Comparison of ENCODE assay signal across 15 cellular contexts in genomic region chr12:89208661-89209096, GRCh38.
DNase-seq lines count a peak whose midpoint lies in the region; ATAC-seq and TF ChIP-seq lines count a peak whose summit lies in the region.
"Had no signal": no experiment of that assay in that cellular context is flagged by ENCODE, and none has a peak within 500 bp of the region (broad histone marks: within the 10 kb centered on the region; RNA-seq: fewer than 3 reads in every experiment).

No MANE protein-coding gene starts in this region.

- H2AFZ ChIP-seq in DND-41 (ENCODE audit: low read depth, low read length) (peak overlapping the region; percentile 70), neural progenitor cell (replicated peaks) (peak overlapping the region; percentile 83)

- intact Hi-C loops in ascending aorta (cut with DNase I): no loop called here

- H3K27ac ChIP-seq in DND-41 (ENCODE audit: low read length): peak overlapping the region; percentile 65
- H3K27ac ChIP-seq in neural progenitor cell: no peak overlapping the region
- no peak overlapping the region for H3K27ac ChIP-seq in ascending aorta
- H3K27ac ChIP-seq: esophagus muscularis mucosa had no signal

- H3K4me2 ChIP-seq in DND-41 (ENCODE audit: insufficient read depth, low read length): peak overlapping the region; percentile 28
- H3K4me2 ChIP-seq in neural progenitor cell: peak overlapping the region; percentile 16

- no peaks in the 10 kb centered on the region for H3K36me3 ChIP-seq in DND-41 (ENCODE audit: insufficient read depth, low read length)
- H3K36me3 ChIP-seq in neural progenitor cell: no peaks in the 10 kb centered on the region
- H3K36me3 ChIP-seq in ascending aorta: no peaks in the 10 kb centered on the region
- H3K36me3 ChIP-seq: esophagus muscularis mucosa had no signal

- no peaks in the 10 kb centered on the region for H3K9me3 ChIP-seq in DND-41 (ENCODE audit: insufficient read depth, low read length, severe bottlenecking)
- H3K9me3 ChIP-seq in neural progenitor cell (ENCODE audit: low read depth): no peaks in the 10 kb centered on the region
- no peaks in the 10 kb centered on the region for H3K9me3 ChIP-seq in ascending aorta
- H3K9me3 ChIP-seq: esophagus muscularis mucosa, mucosa of descending colon had no signal

- ATAC-seq in DND-41 (ENCODE audit: insufficient read depth, low read depth): peak; percentile 87
- ATAC-seq in HG03521 (IDR thresholded peaks at IDR 0.05; ENCODE audit: unreplicated experiment): no peak
- no peak for ATAC-seq in naive thymus-derived CD8-positive, alpha-beta T cell
- ATAC-seq: activated CD8-positive, alpha-beta T cell treated with anti-CD3 and anti-CD28 coated beads for 36 hours; CD8-positive, alpha-beta T cell; mucosa of descending colon had no signal

- H3K27me3 Mint-ChIP-seq in chondrocyte (ENCODE audit: low read depth) (no peaks in the 10 kb centered on the region), neural progenitor cell (ENCODE audit: insufficient read depth, low read depth) (peaks cover 9% of the 10 kb centered on the region)
- peaks cover 0 to 5% (median 0%) of the 10 kb centered on the region in 5 donors for H3K27me3 Mint-ChIP-seq in naive thymus-derived CD8-positive, alpha-beta T cell
- H3K27me3 Mint-ChIP-seq: activated CD8-positive, alpha-beta T cell treated with anti-CD3 and anti-CD28 coated beads for 36 hours had no signal

- H3K27me3 ChIP-seq in DND-41 (ENCODE audit: insufficient read depth, low read length, poor library complexity) (no peaks in the 10 kb centered on the region), neural progenitor cell (no peaks in the 10 kb centered on the region), ascending aorta (no peaks in the 10 kb centered on the region)
- H3K27me3 ChIP-seq: esophagus muscularis mucosa had no signal

- no peaks in the 10 kb centered on the region for H3K79me2 ChIP-seq in DND-41 (ENCODE audit: insufficient read depth, low read length)
- H3K79me2 ChIP-seq in neural progenitor cell (ENCODE audit: low read depth): no peaks in the 10 kb centered on the region

- H4K20me1 ChIP-seq in DND-41 (ENCODE audit: insufficient read depth, low read length) (no peaks in the 10 kb centered on the region), neural progenitor cell (ENCODE audit: low read depth) (no peaks in the 10 kb centered on the region)

- H3K4me1 ChIP-seq in DND-41 (ENCODE audit: insufficient read depth, low read length) (peaks cover 33% of the 10 kb centered on the region), neural progenitor cell (peaks cover 24% of the 10 kb centered on the region), ascending aorta (peaks cover 0 to 4% of the 10 kb centered on the region in 2 donors)

- DNase-seq in DND-41 (peak; percentile 20), MV-4-11 (lab: John Stamatoyannopoulos, UW) (peak; percentile 40), chondrocyte (ENCODE audit: low spot score) (no peak), neural progenitor cell (ENCODE audit: low spot score) (no peak), ascending aorta (ENCODE audit: low spot score in 2 of 2) (no peak), G401 (ENCODE audit: low spot score) (no peak)
- no peak for DNase-seq in naive thymus-derived CD8-positive, alpha-beta T cell
- DNase-seq: activated CD8-positive, alpha-beta T cell treated with anti-CD3 and anti-CD28 coated beads for 36 hours; activated gamma-delta T cell treated with Interleukin-2 at 50 U/mL for 16 hours; CD8-positive, alpha-beta T cell; Karpas-422; mucosa of descending colon had no signal

- POLR2A ChIA-PET in naive thymus-derived CD8-positive, alpha-beta T cell (lab: Charles Lee): no interaction called here

- H3K4me1 Mint-ChIP-seq in chondrocyte (ENCODE audit: low read depth) (peaks cover 34% of the 10 kb centered on the region), neural progenitor cell (peaks cover 39% of the 10 kb centered on the region)
- peaks cover 0 to 25% (median 13%) of the 10 kb centered on the region in 4 donors for H3K4me1 Mint-ChIP-seq in naive thymus-derived CD8-positive, alpha-beta T cell

- no peaks in the 10 kb centered on the region for H3K9me3 Mint-ChIP-seq in chondrocyte (ENCODE audit: low read depth)
- H3K9me3 Mint-ChIP-seq in neural progenitor cell: no peaks in the 10 kb centered on the region
- H3K9me3 Mint-ChIP-seq in naive thymus-derived CD8-positive, alpha-beta T cell: no peaks in the 10 kb centered on the region
- H3K9me3 Mint-ChIP-seq: activated CD8-positive, alpha-beta T cell treated with anti-CD3 and anti-CD28 coated beads for 36 hours; CD8-positive, alpha-beta T cell had no signal

- H3K27ac Mint-ChIP-seq in chondrocyte (ENCODE audit: unreplicated experiment) (peak overlapping the region; percentile 49), neural progenitor cell (peak overlapping the region; percentile 88)
- no peak overlapping the region for H3K27ac Mint-ChIP-seq in naive thymus-derived CD8-positive, alpha-beta T cell
- H3K27ac Mint-ChIP-seq: activated CD8-positive, alpha-beta T cell treated with anti-CD3 and anti-CD28 coated beads for 36 hours; CD8-positive, alpha-beta T cell; T-helper 2 cell treated with Interferon-gamma antibody and Interleukin-4, amounts not matched to agents 5 μg/mL and 100 μg/mL, for 36 hours had no signal

- no peak overlapping the region for H3K4me3 ChIP-seq in DND-41 (ENCODE audit: low read depth in 1 of 2, low read length in 2 of 2)
- H3K4me3 ChIP-seq in neural progenitor cell: no peak overlapping the region
- H3K4me3 ChIP-seq in ascending aorta: no peak overlapping the region
- H3K4me3 ChIP-seq: esophagus muscularis mucosa, mucosa of descending colon had no signal

- H3K36me3 Mint-ChIP-seq in chondrocyte (ENCODE audit: low read depth) (no peaks in the 10 kb centered on the region), neural progenitor cell (no peaks in the 10 kb centered on the region)
- no peaks in the 10 kb centered on the region for H3K36me3 Mint-ChIP-seq in naive thymus-derived CD8-positive, alpha-beta T cell
- H3K36me3 Mint-ChIP-seq: CD8-positive, alpha-beta T cell had no signal

- in situ Hi-C loops in G401 (cut with HindIII; ENCODE audit: low sequenced_read_pairs): no loop called here

- no peaks in the 10 kb centered on the region for H3F3A ChIP-seq in neural progenitor cell (ENCODE audit: low read depth)

- H3K9ac ChIP-seq in DND-41 (ENCODE audit: low read depth, low read length) (peak overlapping the region; percentile 27; the same call in 1 of the 2 replicates), neural progenitor cell (no peak overlapping the region)

- H3K4me3 Mint-ChIP-seq in chondrocyte (ENCODE audit: unreplicated experiment) (no peak overlapping the region), neural progenitor cell (no peak overlapping the region)
- H3K4me3 Mint-ChIP-seq in naive thymus-derived CD8-positive, alpha-beta T cell: no peak overlapping the region
- H3K4me3 Mint-ChIP-seq: activated CD8-positive, alpha-beta T cell treated with anti-CD3 and anti-CD28 coated beads for 36 hours; CD8-positive, alpha-beta T cell; T-helper 2 cell treated with Interferon-gamma antibody and Interleukin-4, amounts not matched to agents 5 μg/mL and 100 μg/mL, for 36 hours had no signal

- TF ChIP-seq CTCF in DND-41 (IDR thresholded peaks at IDR 0.05; ENCODE audit: borderline replicate concordance, extremely low read depth, low read length, poor library complexity, severe bottlenecking) (no peak), chondrocyte (IDR thresholded peaks at IDR 0.05) (no peak), neural progenitor cell (IDR thresholded peaks at IDR 0.05) (no peak), ascending aorta (IDR thresholded peaks at IDR 0.05) (no peak)

Comparison
In these comparisons a context has a peak if more than half of its experiments do, and no peak if none do; other contexts are left out.
1. DNase-seq: peak in DND-41 (single experiment) and MV-4-11 (single experiment); none in chondrocyte (single experiment), neural progenitor cell (single experiment), ascending aorta (0 of 2), naive thymus-derived CD8-positive, alpha-beta T cell (0 of 10) and G401 (single experiment).
2. H3K27ac Mint-ChIP-seq: peak in chondrocyte (single experiment) and neural progenitor cell (single experiment); none in naive thymus-derived CD8-positive, alpha-beta T cell (0 of 10).